ENCODE assay signal across 24 cellular contexts in genomic region chrX:121011254-121011653, GRCh38. TPM values are rescaled to one million over a fixed set of nuclear protein-coding genes. Genes with fewer than 3 reads are reported as not detected.
DNase-seq lines count a peak whose midpoint lies in the region; ATAC-seq, FAIRE-seq and TF ChIP-seq lines count a peak whose summit lies in the region.
"Had no signal": no experiment of that assay in that cellular context is flagged by ENCODE, and none has a peak within 500 bp of the region (broad histone marks: within the 10 kb centered on the region; RNA-seq: fewer than 3 reads in every experiment).

No MANE protein-coding gene starts in this region.

- TF ChIP-seq EP300 in HepG2 (IDR thresholded peaks at IDR 0.05; ENCODE audit: low read depth in 2 of 2, low read length in 2 of 2) (no peak), HepG2 (CRISPR knock-in tag; IDR thresholded peaks at IDR 0.05; ENCODE audit: borderline replicate concordance) (no peak)

- no peaks in the 10 kb centered on the region for H4K20me1 ChIP-seq in HepG2 (ENCODE audit: insufficient read depth, low read length)
- H4K20me1 ChIP-seq: BLaER1 had no signal

- ATAC-seq in HepG2 (peak; percentile 36), right lobe of liver (no peak), sciatic nerve (peak; percentile 13), GM18505 (IDR thresholded peaks at IDR 0.05; ENCODE audit: unreplicated experiment) (no peak), T-cell (replicated peaks in 1 of 4) (no peak)
- ATAC-seq: GM12878, GM23338 had no signal

- H3K9ac ChIP-seq in HepG2 (ENCODE audit: insufficient read depth, low read depth, low read length): no peak overlapping the region
- H3K9ac ChIP-seq: BLaER1 had no signal

- CTCF ChIA-PET in HepG2 (lab: Yijun Ruan, JAX; ENCODE audit: low intra/inter-chr PET ratio, low total read pairs) (no interaction called here), T-cell (lab: Charles Lee) (no interaction called here)

- WGBS in HepG2 (ENCODE audit: low lambda C conversion rate): no CpG with 5 or more reads among the region's 7 CpGs
- whole genome bisulfite sequencing in right lobe of liver (ENCODE audit: insufficient coverage, low coverage, low lambda C conversion rate, missing lambda C conversion rate): 80% methylated on average over 7 of the region's 7 CpGs

- H3K4me3 ChIP-seq in HepG2 (replicated peaks in 1 of 3; ENCODE audit: insufficient read depth in 1 of 3, low read depth in 2 of 3, low read length in 3 of 3) (no peak overlapping the region), right lobe of liver (no peak overlapping the region)
- H3K4me3 ChIP-seq: BLaER1, GM12878, GM23338 had no signal

- H3K4me2 ChIP-seq in HepG2 (ENCODE audit: low read depth, low read length): peak overlapping the region; percentile 32; the same call in 1 of the 2 replicates
- H3K4me2 ChIP-seq: BLaER1, GM23338 had no signal

- H3K4me1 ChIP-seq in HepG2 (ENCODE audit: insufficient read depth, low read length) (peaks cover 63% of the 10 kb centered on the region), right lobe of liver (peaks cover 0 to 7% (median 0%) of the 10 kb centered on the region in 4 donors)
- H3K4me1 ChIP-seq: BLaER1 had no signal

- no peak overlapping the region for H3K27ac Mint-ChIP-seq in T-cell
- H3K27ac Mint-ChIP-seq: CD14-positive monocyte; CD4-positive, alpha-beta memory T cell; GM23338 had no signal

- no peaks in the 10 kb centered on the region for H3K36me3 ChIP-seq in HepG2 (replicated peaks in 1 of 2; ENCODE audit: control insufficient read depth in 1 of 2, insufficient read depth in 2 of 2, low read length in 2 of 2)
- no peaks in the 10 kb centered on the region for H3K36me3 ChIP-seq in right lobe of liver
- H3K36me3 ChIP-seq: BLaER1 had no signal

- TF ChIP-seq POLR2A in HepG2 (IDR thresholded peaks at IDR 0.05; ENCODE audit: insufficient read depth in 1 of 2, low read depth in 2 of 2, low read length in 2 of 2) (no peak), right lobe of liver (IDR thresholded peaks at IDR 0.05) (no peak), GM18505 (IDR thresholded peaks at IDR 0.05; ENCODE audit: borderline replicate concordance, extremely low read depth, insufficient read depth, insufficient read length) (no peak)

- peak; percentile 52 for DNase-seq in HepG2 (ENCODE audit: low spot score)
- DNase-seq in right lobe of liver: no peak
- DNase-seq in SK-MEL-5 (ENCODE audit: low read depth, low spot score): peak; percentile 50
- DNase-seq in sciatic nerve (ENCODE audit: low spot score): no peak
- DNase-seq in SK-N-DZ (ENCODE audit: low spot score): no peak
- DNase-seq in T-cell: no peak
- DNase-seq: 8988T; CD4-positive, alpha-beta memory T cell; DMS 273 treated with DMSO at 0.1 percent for 48 hours; DMS53; DND-41; EL; HCEC 1CT; IMR-90 had no signal

- no peaks in the 10 kb centered on the region for H3K4me1 Mint-ChIP-seq in T-cell
- H3K4me1 Mint-ChIP-seq: CD14-positive monocyte; CD4-positive, alpha-beta memory T cell had no signal

- peaks cover 1 to 27% of the 10 kb centered on the region in 2 donors for H3K27me3 Mint-ChIP-seq in T-cell

- TF ChIP-seq RAD21 in HepG2 (CRISPR knock-in tag; IDR thresholded peaks at IDR 0.05): no peak

- H3K9me3 ChIP-seq in HepG2 (ENCODE audit: low read length) (peaks cover 6% of the 10 kb centered on the region), right lobe of liver (no peaks in the 10 kb centered on the region)

- H3K9me3 Mint-ChIP-seq in T-cell: peaks cover under 1 to 16% (median 2%) of the 10 kb centered on the region in 3 donors
- H3K9me3 Mint-ChIP-seq: GM23338 had no signal

- intact Hi-C loops in HepG2 (cut with micrococcal nuclease; ENCODE audit: unreplicated experiment) (loop anchor here (2.0 kb wide), 1 partner anchor 74 kb away; no protein-coding TSS in a partner anchor), right lobe of liver (cut with DNase I) (no loop called here), sciatic nerve (cut with DNase I) (no loop called here)

- POLR2A ChIA-PET in HepG2 (lab: Yijun Ruan, JAX): interaction anchor here (1.2 kb wide), 1 partner anchor 259 kb away, joined by 3 read pairs; no protein-coding TSS in a partner anchor
- POLR2A ChIA-PET in T-cell (lab: Charles Lee): no interaction called here

- H3K36me3 Mint-ChIP-seq in T-cell: no peaks in the 10 kb centered on the region
- H3K36me3 Mint-ChIP-seq: CD14-positive monocyte; CD4-positive, alpha-beta memory T cell had no signal

- TF ChIP-seq CTCF in HepG2 (CRISPR knock-in tag; IDR thresholded peaks at IDR 0.05) (no peak), right lobe of liver (IDR thresholded peaks at IDR 0.05) (no peak)

- in situ Hi-C loops in HepG2 (cut with HindIII; ENCODE audit: extremely low pct_ligation_motif_present, low pct_unique_long_range_greater_than_20kb): no loop called here
- in situ Hi-C loops in SK-MEL-5 (cut with HindIII; ENCODE audit: low pct_unique_long_range_greater_than_20kb, low sequenced_read_pairs): no loop called here

- no TSS peak for BruUV-seq in HepG2 (replicated peaks; lab: Mats Ljungman, UMichigan)

- H2AFZ ChIP-seq in HepG2 (ENCODE audit: low read length): no peak overlapping the region
- H2AFZ ChIP-seq: GM23338 had no signal

- no peak overlapping the region for H3K4me3 Mint-ChIP-seq in T-cell
- H3K4me3 Mint-ChIP-seq: CD14-positive monocyte, GM23338 had no signal

- H3K79me2 ChIP-seq in HepG2 (ENCODE audit: insufficient read depth, low read length): no peaks in the 10 kb centered on the region

- H3K27me3 ChIP-seq in HepG2 (ENCODE audit: control insufficient read depth in 1 of 2, insufficient read depth in 2 of 2, low read length in 2 of 2) (no peaks in the 10 kb centered on the region), right lobe of liver (no peaks in the 10 kb centered on the region)
- H3K27me3 ChIP-seq: BLaER1 had no signal

- no peak for FAIRE-seq in HepG2 (lab: Jason Lieb, UNC)
- FAIRE-seq: GM12878, H54 had no signal

- H3K27ac ChIP-seq in HepG2 (ENCODE audit: extremely low read length, insufficient read depth, low read length): peak overlapping the region; percentile 81
- H3K27ac ChIP-seq in right lobe of liver: no peak overlapping the region
- H3K27ac ChIP-seq: BLaER1 had no signal

RNA-seq across cellular contexts. Expression of gene CT47A1, which starts 25.7 kb away (rescaled TPM):
- total RNA-seq in HepG2 (2016; rRNA removed; fragmentation: Illumina TruSeq; extraction: Trizol) (not detected in 2 replicates), right lobe of liver (not detected), sciatic nerve (not detected), T-cell (not detected)
- total RNA-seq in HepG2 (2016; cell fraction: cytosol; rRNA removed; fragmentation: Illumina TruSeq; extraction: Trizol; ENCODE audit: low read depth): not detected in 2 replicates
- not detected in 2 replicates for total RNA-seq in HepG2 (2016; cell fraction: insoluble cytoplasmic fraction; rRNA removed; fragmentation: Illumina TruSeq; extraction: Trizol)
- total RNA-seq in HepG2 (2016; cell fraction: membrane; rRNA removed; fragmentation: Illumina TruSeq; extraction: Trizol): not detected in 2 replicates
- total RNA-seq in HepG2 (2016; cell fraction: nucleus; rRNA removed; fragmentation: Illumina TruSeq; extraction: Trizol): not detected in 2 replicates
- not detected in 2 replicates for polyA plus RNA-seq in HepG2 (2011; rRNA removed)
- not detected in 2 replicates for polyA plus RNA-seq in HepG2 (2011; cell fraction: cytosol; rRNA removed)
- polyA plus RNA-seq in HepG2 (2011; cell fraction: nucleus; rRNA removed): not detected in 2 replicates
- not detected in 2 replicates for polyA plus RNA-seq in HepG2 (2012)
- polyA plus RNA-seq in HepG2 (2016; cell fraction: cytosol; fragmentation: Illumina TruSeq; extraction: Trizol; ENCODE audit: low read depth): not detected in 2 replicates
- polyA plus RNA-seq in HepG2 (2016; cell fraction: insoluble cytoplasmic fraction; fragmentation: Illumina TruSeq; extraction: Trizol; ENCODE audit: low read depth): not detected in 2 replicates
- not detected in 2 replicates for polyA plus RNA-seq in HepG2 (2016; cell fraction: membrane; fragmentation: Illumina TruSeq; extraction: Trizol; ENCODE audit: low read depth)
- not detected in 2 replicates for polyA plus RNA-seq in HepG2 (2016; cell fraction: nucleus; fragmentation: Illumina TruSeq; extraction: Trizol; ENCODE audit: insufficient read depth, low read depth)
- not detected in 2 replicates for polyA minus RNA-seq in HepG2 (2011; rRNA and poly(A)+ RNA removed; ENCODE audit: low replicate concordance)
- polyA minus RNA-seq in HepG2 (2011; cell fraction: cytosol; rRNA and poly(A)+ RNA removed): not detected in 2 replicates
- polyA minus RNA-seq in HepG2 (2011; cell fraction: nucleus; rRNA and poly(A)+ RNA removed): not detected in 2 replicates
- total RNA-seq in SK-MEL-5 (2014; rRNA removed; shearing (Covaris generic)): not detected in 2 replicates
- not detected in 2 replicates for polyA plus RNA-seq in SK-MEL-5 (2015; cell fraction: cytosol; rRNA removed)
- polyA plus RNA-seq in SK-MEL-5 (2015; cell fraction: nucleus; rRNA removed): not detected in 2 replicates
- polyA plus RNA-seq in SK-N-DZ (2014; cell fraction: cytosol; rRNA removed): not detected in 2 replicates
- not detected in 2 replicates for polyA plus RNA-seq in SK-N-DZ (2014; cell fraction: nucleus; rRNA removed)
- total RNA-seq: A673; CD4-positive, alpha-beta memory T cell; G401; GM12878; GM23338; HT-29; IMR-90 had no signal
- polyA plus RNA-seq: AG04450; CD14-positive monocyte; CD4-positive, alpha-beta memory T cell; GM12878; GM23338; IMR-90 had no signal

RNA-seq across cellular contexts. Expression of gene CT47A2, which starts 30.5 kb away (rescaled TPM):
- not detected in 2 replicates for total RNA-seq in HepG2 (2016; rRNA removed; fragmentation: Illumina TruSeq; extraction: Trizol)
- not detected in 2 replicates for total RNA-seq in HepG2 (2016; cell fraction: cytosol; rRNA removed; fragmentation: Illumina TruSeq; extraction: Trizol; ENCODE audit: low read depth)
- not detected in 2 replicates for total RNA-seq in HepG2 (2016; cell fraction: insoluble cytoplasmic fraction; rRNA removed; fragmentation: Illumina TruSeq; extraction: Trizol)
- total RNA-seq in HepG2 (2016; cell fraction: membrane; rRNA removed; fragmentation: Illumina TruSeq; extraction: Trizol): not detected in 2 replicates
- not detected in 2 replicates for total RNA-seq in HepG2 (2016; cell fraction: nucleus; rRNA removed; fragmentation: Illumina TruSeq; extraction: Trizol)
- not detected in 2 replicates for polyA plus RNA-seq in HepG2 (2011; rRNA removed)
- not detected in 2 replicates for polyA plus RNA-seq in HepG2 (2011; cell fraction: cytosol; rRNA removed)
- polyA plus RNA-seq in HepG2 (2011; cell fraction: nucleus; rRNA removed): not detected in 2 replicates
- polyA plus RNA-seq in HepG2 (2012): not detected in 2 replicates
- polyA plus RNA-seq in HepG2 (2016; cell fraction: cytosol; fragmentation: Illumina TruSeq; extraction: Trizol; ENCODE audit: low read depth): not detected in 2 replicates
- polyA plus RNA-seq in HepG2 (2016; cell fraction: insoluble cytoplasmic fraction; fragmentation: Illumina TruSeq; extraction: Trizol; ENCODE audit: low read depth): not detected in 2 replicates
- not detected in 2 replicates for polyA plus RNA-seq in HepG2 (2016; cell fraction: membrane; fragmentation: Illumina TruSeq; extraction: Trizol; ENCODE audit: low read depth)
- not detected in 2 replicates for polyA plus RNA-seq in HepG2 (2016; cell fraction: nucleus; fragmentation: Illumina TruSeq; extraction: Trizol; ENCODE audit: insufficient read depth, low read depth)
- not detected in 2 replicates for polyA minus RNA-seq in HepG2 (2011; rRNA and poly(A)+ RNA removed; ENCODE audit: low replicate concordance)
- not detected in 2 replicates for polyA minus RNA-seq in HepG2 (2011; cell fraction: cytosol; rRNA and poly(A)+ RNA removed)
- polyA minus RNA-seq in HepG2 (2011; cell fraction: nucleus; rRNA and poly(A)+ RNA removed): not detected in 2 replicates
- not detected for total RNA-seq in right lobe of liver
- not detected in 2 replicates for total RNA-seq in SK-MEL-5 (2014; rRNA removed; shearing (Covaris generic))
- polyA plus RNA-seq in SK-MEL-5 (2015; cell fraction: cytosol; rRNA removed): not detected in 2 replicates
- not detected in 2 replicates for polyA plus RNA-seq in SK-MEL-5 (2015; cell fraction: nucleus; rRNA removed)
- total RNA-seq in sciatic nerve: not detected
- polyA plus RNA-seq in SK-N-DZ (2014; cell fraction: cytosol; rRNA removed): not detected in 2 replicates
- polyA plus RNA-seq in SK-N-DZ (2014; cell fraction: nucleus; rRNA removed): not detected in 2 replicates
- total RNA-seq in T-cell: not detected
- total RNA-seq: A673; CD4-positive, alpha-beta memory T cell; G401; GM12878; GM23338; HT-29; IMR-90 had no signal
- polyA plus RNA-seq: AG04450; CD14-positive monocyte; CD4-positive, alpha-beta memory T cell; GM12878; GM23338; IMR-90 had no signal

RNA-seq across cellular contexts. Expression of gene CT47A3, which starts 35.4 kb away (rescaled TPM):
- total RNA-seq in HepG2 (2016; rRNA removed; fragmentation: Illumina TruSeq; extraction: Trizol): not detected in 2 replicates
- not detected in 2 replicates for total RNA-seq in HepG2 (2016; cell fraction: cytosol; rRNA removed; fragmentation: Illumina TruSeq; extraction: Trizol; ENCODE audit: low read depth)
- total RNA-seq in HepG2 (2016; cell fraction: insoluble cytoplasmic fraction; rRNA removed; fragmentation: Illumina TruSeq; extraction: Trizol): not detected in 2 replicates
- not detected in 2 replicates for total RNA-seq in HepG2 (2016; cell fraction: membrane; rRNA removed; fragmentation: Illumina TruSeq; extraction: Trizol)
- not detected in 2 replicates for total RNA-seq in HepG2 (2016; cell fraction: nucleus; rRNA removed; fragmentation: Illumina TruSeq; extraction: Trizol)
- polyA plus RNA-seq in HepG2 (2011; rRNA removed): not detected in 2 replicates
- polyA plus RNA-seq in HepG2 (2011; cell fraction: cytosol; rRNA removed): not detected in 2 replicates
- not detected in 2 replicates for polyA plus RNA-seq in HepG2 (2011; cell fraction: nucleus; rRNA removed)
- polyA plus RNA-seq in HepG2 (2012): not detected in 2 replicates
- polyA plus RNA-seq in HepG2 (2016; cell fraction: cytosol; fragmentation: Illumina TruSeq; extraction: Trizol; ENCODE audit: low read depth): not detected in 2 replicates
- polyA plus RNA-seq in HepG2 (2016; cell fraction: insoluble cytoplasmic fraction; fragmentation: Illumina TruSeq; extraction: Trizol; ENCODE audit: low read depth): not detected in 2 replicates
- polyA plus RNA-seq in HepG2 (2016; cell fraction: membrane; fragmentation: Illumina TruSeq; extraction: Trizol; ENCODE audit: low read depth): not detected in 2 replicates
- not detected in 2 replicates for polyA plus RNA-seq in HepG2 (2016; cell fraction: nucleus; fragmentation: Illumina TruSeq; extraction: Trizol; ENCODE audit: insufficient read depth, low read depth)
- polyA minus RNA-seq in HepG2 (2011; rRNA and poly(A)+ RNA removed; ENCODE audit: low replicate concordance): not detected in 2 replicates
- polyA minus RNA-seq in HepG2 (2011; cell fraction: cytosol; rRNA and poly(A)+ RNA removed): not detected in 2 replicates
- polyA minus RNA-seq in HepG2 (2011; cell fraction: nucleus; rRNA and poly(A)+ RNA removed): not detected in 2 replicates
- total RNA-seq in right lobe of liver: not detected
- not detected in 2 replicates for total RNA-seq in SK-MEL-5 (2014; rRNA removed; shearing (Covaris generic))
- not detected in 2 replicates for polyA plus RNA-seq in SK-MEL-5 (2015; cell fraction: cytosol; rRNA removed)
- not detected in 2 replicates for polyA plus RNA-seq in SK-MEL-5 (2015; cell fraction: nucleus; rRNA removed)
- total RNA-seq in sciatic nerve: not detected
- not detected in 2 replicates for polyA plus RNA-seq in SK-N-DZ (2014; cell fraction: cytosol; rRNA removed)
- not detected in 2 replicates for polyA plus RNA-seq in SK-N-DZ (2014; cell fraction: nucleus; rRNA removed)
- total RNA-seq in T-cell: not detected
- total RNA-seq: A673; CD4-positive, alpha-beta memory T cell; G401; GM12878; GM23338; HT-29; IMR-90 had no signal
- polyA plus RNA-seq: AG04450; CD14-positive monocyte; CD4-positive, alpha-beta memory T cell; GM12878; GM23338; IMR-90 had no signal

RNA-seq across cellular contexts. Expression of gene GLUD2, which starts 36.2 kb away (rescaled TPM):
- 8.0 and 10.4 TPM in 2 replicates for total RNA-seq in HepG2 (2016; rRNA removed; fragmentation: Illumina TruSeq; extraction: Trizol)
- 0.53 and 0.61 TPM in 2 replicates for total RNA-seq in HepG2 (2016; cell fraction: cytosol; rRNA removed; fragmentation: Illumina TruSeq; extraction: Trizol; ENCODE audit: low read depth)
- total RNA-seq in HepG2 (2016; cell fraction: insoluble cytoplasmic fraction; rRNA removed; fragmentation: Illumina TruSeq; extraction: Trizol): 8.0 and 12.2 TPM in 2 replicates
- 1.2 and 1.3 TPM in 2 replicates for total RNA-seq in HepG2 (2016; cell fraction: membrane; rRNA removed; fragmentation: Illumina TruSeq; extraction: Trizol)
- total RNA-seq in HepG2 (2016; cell fraction: nucleus; rRNA removed; fragmentation: Illumina TruSeq; extraction: Trizol): 2.8 and 4.0 TPM in 2 replicates
- 2.7 and 3.4 TPM in 2 replicates for polyA plus RNA-seq in HepG2 (2011; rRNA removed)
- 0.67 and 2.8 TPM in 2 replicates for polyA plus RNA-seq in HepG2 (2011; cell fraction: cytosol; rRNA removed)
- polyA plus RNA-seq in HepG2 (2011; cell fraction: nucleus; rRNA removed): 0.58 and 0.93 TPM in 2 replicates
- polyA plus RNA-seq in HepG2 (2012): 7.1 and 10.3 TPM in 2 replicates
- 0.24 and 0.31 TPM in 2 replicates for polyA plus RNA-seq in HepG2 (2016; cell fraction: cytosol; fragmentation: Illumina TruSeq; extraction: Trizol; ENCODE audit: low read depth)
- polyA plus RNA-seq in HepG2 (2016; cell fraction: insoluble cytoplasmic fraction; fragmentation: Illumina TruSeq; extraction: Trizol; ENCODE audit: low read depth): 4.7 and 5.1 TPM in 2 replicates
- 0.25 and 0.47 TPM in 2 replicates for polyA plus RNA-seq in HepG2 (2016; cell fraction: membrane; fragmentation: Illumina TruSeq; extraction: Trizol; ENCODE audit: low read depth)
- 1.2 and 1.4 TPM in 2 replicates for polyA plus RNA-seq in HepG2 (2016; cell fraction: nucleus; fragmentation: Illumina TruSeq; extraction: Trizol; ENCODE audit: insufficient read depth, low read depth)
- polyA minus RNA-seq in HepG2 (2011; rRNA and poly(A)+ RNA removed; ENCODE audit: low replicate concordance): 2.0 and 10.2 TPM in 2 replicates
- polyA minus RNA-seq in HepG2 (2011; cell fraction: cytosol; rRNA and poly(A)+ RNA removed): 1.2 and 2.0 TPM in 2 replicates
- polyA minus RNA-seq in HepG2 (2011; cell fraction: nucleus; rRNA and poly(A)+ RNA removed): 2.2 and 3.1 TPM in 2 replicates
- total RNA-seq in right lobe of liver: 1 to 10 TPM; 3.2 to 8.5 (median 5.9) TPM
- 16.8 and 19.9 TPM in 2 replicates for total RNA-seq in SK-MEL-5 (2014; rRNA removed; shearing (Covaris generic))
- polyA plus RNA-seq in SK-MEL-5 (2015; cell fraction: cytosol; rRNA removed): 13.4 and 17.1 TPM in 2 replicates
- polyA plus RNA-seq in SK-MEL-5 (2015; cell fraction: nucleus; rRNA removed): 7.9 and 12.1 TPM in 2 replicates
- 7.2 TPM for total RNA-seq in sciatic nerve
- 0.24 and 0.34 TPM in 2 replicates for polyA plus RNA-seq in SK-N-DZ (2014; cell fraction: cytosol; rRNA removed)
- polyA plus RNA-seq in SK-N-DZ (2014; cell fraction: nucleus; rRNA removed): 0.08 and 0.16 TPM in 2 replicates
- total RNA-seq in T-cell: under 1 TPM in 3 of 5 donors, not detected in 2; 0.13 to 0.39 (median 0.29) TPM

RNA-seq across cellular contexts. Expression of gene CT47A4, which starts 40.2 kb away (rescaled TPM):
- total RNA-seq in HepG2 (2016; rRNA removed; fragmentation: Illumina TruSeq; extraction: Trizol) (not detected in 2 replicates), right lobe of liver (not detected), sciatic nerve (not detected), T-cell (not detected)
- total RNA-seq in HepG2 (2016; cell fraction: cytosol; rRNA removed; fragmentation: Illumina TruSeq; extraction: Trizol; ENCODE audit: low read depth): not detected in 2 replicates
- not detected in 2 replicates for total RNA-seq in HepG2 (2016; cell fraction: insoluble cytoplasmic fraction; rRNA removed; fragmentation: Illumina TruSeq; extraction: Trizol)
- not detected in 2 replicates for total RNA-seq in HepG2 (2016; cell fraction: membrane; rRNA removed; fragmentation: Illumina TruSeq; extraction: Trizol)
- total RNA-seq in HepG2 (2016; cell fraction: nucleus; rRNA removed; fragmentation: Illumina TruSeq; extraction: Trizol): not detected in 2 replicates
- not detected in 2 replicates for polyA plus RNA-seq in HepG2 (2011; rRNA removed)
- not detected in 2 replicates for polyA plus RNA-seq in HepG2 (2011; cell fraction: cytosol; rRNA removed)
- not detected in 2 replicates for polyA plus RNA-seq in HepG2 (2011; cell fraction: nucleus; rRNA removed)
- not detected in 2 replicates for polyA plus RNA-seq in HepG2 (2012)
- polyA plus RNA-seq in HepG2 (2016; cell fraction: cytosol; fragmentation: Illumina TruSeq; extraction: Trizol; ENCODE audit: low read depth): not detected in 2 replicates
- polyA plus RNA-seq in HepG2 (2016; cell fraction: insoluble cytoplasmic fraction; fragmentation: Illumina TruSeq; extraction: Trizol; ENCODE audit: low read depth): not detected in 2 replicates
- not detected in 2 replicates for polyA plus RNA-seq in HepG2 (2016; cell fraction: membrane; fragmentation: Illumina TruSeq; extraction: Trizol; ENCODE audit: low read depth)
- polyA plus RNA-seq in HepG2 (2016; cell fraction: nucleus; fragmentation: Illumina TruSeq; extraction: Trizol; ENCODE audit: insufficient read depth, low read depth): not detected in 2 replicates
- not detected in 2 replicates for polyA minus RNA-seq in HepG2 (2011; rRNA and poly(A)+ RNA removed; ENCODE audit: low replicate concordance)
- polyA minus RNA-seq in HepG2 (2011; cell fraction: cytosol; rRNA and poly(A)+ RNA removed): not detected in 2 replicates
- polyA minus RNA-seq in HepG2 (2011; cell fraction: nucleus; rRNA and poly(A)+ RNA removed): not detected in 2 replicates
- total RNA-seq in SK-MEL-5 (2014; rRNA removed; shearing (Covaris generic)): not detected in 2 replicates
- polyA plus RNA-seq in SK-MEL-5 (2015; cell fraction: cytosol; rRNA removed): not detected in 2 replicates
- polyA plus RNA-seq in SK-MEL-5 (2015; cell fraction: nucleus; rRNA removed): not detected in 2 replicates
- not detected in 2 replicates for polyA plus RNA-seq in SK-N-DZ (2014; cell fraction: cytosol; rRNA removed)
- polyA plus RNA-seq in SK-N-DZ (2014; cell fraction: nucleus; rRNA removed): not detected in 2 replicates
- total RNA-seq: A673; CD4-positive, alpha-beta memory T cell; G401; GM12878; GM23338; HT-29; IMR-90 had no signal
- polyA plus RNA-seq: AG04450; CD14-positive monocyte; CD4-positive, alpha-beta memory T cell; GM12878; GM23338; IMR-90 had no signal

Comparison
In these comparisons a context has a peak if more than half of its experiments do, and no peak if none do; other contexts are left out.
1. ATAC-seq: peak in HepG2 (single experiment) and sciatic nerve (single experiment); none in right lobe of liver (0 of 4), GM18505 (single experiment) and T-cell (0 of 4).
2. DNase-seq: peak in HepG2 (single experiment) and SK-MEL-5 (single experiment); none in right lobe of liver (0 of 3), sciatic nerve (single experiment), SK-N-DZ (single experiment) and T-cell (0 of 34).